Comparison of ENCODE assay signal across 21 cellular contexts in the genomic region with DNA sequence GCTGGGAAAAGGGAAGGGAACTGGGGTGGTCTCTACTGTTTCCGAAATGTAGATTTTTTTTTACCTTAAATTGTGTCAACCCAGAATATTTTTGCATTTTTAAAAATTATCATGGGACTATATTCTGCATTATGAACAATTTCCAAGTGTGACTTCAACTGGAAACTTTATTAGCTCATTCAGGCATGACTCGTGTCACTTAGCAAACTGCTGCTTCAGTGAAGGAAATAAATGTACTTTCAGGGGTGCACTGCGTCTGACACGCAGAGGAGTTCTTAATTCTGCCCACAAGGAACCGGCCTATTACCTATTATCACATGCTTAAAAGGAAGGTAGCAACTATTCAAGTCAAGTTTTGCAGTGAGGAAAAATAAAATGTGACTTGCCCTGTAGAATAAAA.
DNase-seq lines count a peak whose midpoint lies in the region; ATAC-seq, FAIRE-seq and TF ChIP-seq lines count a peak whose summit lies in the region.
"Had no signal": no experiment of that assay in that cellular context is flagged by ENCODE, and none has a peak within 500 bp of the region (broad histone marks: within the 10 kb centered on the region; RNA-seq: fewer than 3 reads in every experiment).

No MANE protein-coding gene starts in this region.

- FAIRE-seq in GM18507 (lab: Jason Lieb, UNC): peak; percentile 24
- FAIRE-seq in frontal cortex (lab: Jason Lieb, UNC): no peak
- FAIRE-seq: islet of Langerhans had no signal

- no peaks in the 10 kb centered on the region for H3K36me3 Mint-ChIP-seq in activated T-cell treated with anti-CD3 and anti-CD28 coated beads, Interleukin-2, amount 50 U/mL, for 24 hours (ENCODE audit: low read depth)
- H3K36me3 Mint-ChIP-seq in activated T-helper 1 cell treated with anti-CD3 and anti-CD28 coated beads, Interleukin-12 subunit alpha, Interleukin-12 subunit beta, Interleukin-2, Interleukin-4 antibody, amounts not matched to agents 30 ng/mL and 10 ng/mL and 1 ng/mL, durations not matched to agents 14 hours and 24 hours and 36 hours (ENCODE audit: low read depth): peaks cover 8% of the 10 kb centered on the region
- H3K36me3 Mint-ChIP-seq: activated naive CD4-positive, alpha-beta T cell treated with anti-CD3 and anti-CD28 coated beads, Interleukin-2, amount 50 U/mL, for 72 hours had no signal

- no peaks in the 10 kb centered on the region for H3K36me3 ChIP-seq in gastrocnemius medialis
- H3K36me3 ChIP-seq: lower lobe of right lung, SJCRH30, tibial artery had no signal

- H3K9me3 ChIP-seq in gastrocnemius medialis: no peaks in the 10 kb centered on the region
- H3K9me3 ChIP-seq: lower lobe of right lung, SJCRH30, tibial artery had no signal

- H3K4me3 Mint-ChIP-seq in activated T-cell treated with anti-CD3 and anti-CD28 coated beads, Interleukin-2, amount 50 U/mL, for 24 hours: no peak overlapping the region
- peak overlapping the region; percentile 51 for H3K4me3 Mint-ChIP-seq in activated T-helper 1 cell treated with anti-CD3 and anti-CD28 coated beads, Interleukin-12 subunit alpha, Interleukin-12 subunit beta, Interleukin-2, Interleukin-4 antibody, amounts not matched to agents 30 ng/mL and 10 ng/mL and 1 ng/mL, durations not matched to agents 14 hours and 24 hours and 36 hours
- H3K4me3 Mint-ChIP-seq: activated B cell treated with CpG ODN at 0.5 μM for 24 hours; endodermal cell; H9; T-helper 2 cell treated with Interferon-gamma antibody and Interleukin-4, amounts not matched to agents 5 μg/mL and 100 μg/mL, for 36 hours had no signal

- in situ Hi-C loops in gastrocnemius medialis (cut with MboI; ENCODE audit: low sequenced_read_pairs in 4 of 4): loop anchor here in 1 of 4 donors (10.0 kb wide), 1 partner anchor 200 kb away; no protein-coding TSS in a partner anchor

- H3K27me3 Mint-ChIP-seq in activated T-cell treated with anti-CD3 and anti-CD28 coated beads, Interleukin-2, amount 50 U/mL, for 24 hours: peaks cover 3% of the 10 kb centered on the region
- no peaks in the 10 kb centered on the region for H3K27me3 Mint-ChIP-seq in activated T-helper 1 cell treated with anti-CD3 and anti-CD28 coated beads, Interleukin-12 subunit alpha, Interleukin-12 subunit beta, Interleukin-2, Interleukin-4 antibody, amounts not matched to agents 30 ng/mL and 10 ng/mL and 1 ng/mL, durations not matched to agents 14 hours and 24 hours and 36 hours (ENCODE audit: insufficient read depth)
- H3K27me3 Mint-ChIP-seq: activated B cell treated with CpG ODN at 0.5 μM for 24 hours had no signal

- H3K4me1 Mint-ChIP-seq in activated T-cell treated with anti-CD3 and anti-CD28 coated beads, Interleukin-2, amount 50 U/mL, for 24 hours (ENCODE audit: low read depth): peaks cover 55% of the 10 kb centered on the region
- peaks cover 97% of the 10 kb centered on the region for H3K4me1 Mint-ChIP-seq in activated T-helper 1 cell treated with anti-CD3 and anti-CD28 coated beads, Interleukin-12 subunit alpha, Interleukin-12 subunit beta, Interleukin-2, Interleukin-4 antibody, amounts not matched to agents 30 ng/mL and 10 ng/mL and 1 ng/mL, durations not matched to agents 14 hours and 24 hours and 36 hours (ENCODE audit: low read depth)

- no peak for ATAC-seq in gastrocnemius medialis
- no peak for ATAC-seq in omental fat pad (ENCODE audit: low FRiP score)

- TF ChIP-seq CTCF in gastrocnemius medialis (IDR thresholded peaks at IDR 0.05 in 4 of 5, conservative IDR thresholded peaks at IDR 0.05 in 1 of 5): no peak
- TF ChIP-seq CTCF in omental fat pad (IDR thresholded peaks at IDR 0.05): no peak

- H3K4me1 ChIP-seq in gastrocnemius medialis: peaks cover 57 to 61% of the 10 kb centered on the region in 2 donors
- H3K4me1 ChIP-seq: SJCRH30 had no signal

- intact Hi-C loops in activated T-helper 1 cell treated with anti-CD3 and anti-CD28 coated beads, Interleukin-12 subunit alpha, Interleukin-12 subunit beta, Interleukin-2, Interleukin-4 antibody, amounts not matched to agents 30 ng/mL and 10 ng/mL and 1 ng/mL, durations not matched to agents 14 hours and 24 hours and 36 hours (cut with micrococcal nuclease): loop anchor here (1.0 to 10.0 kb wide), 8 partner anchors 103 to 730 kb away; no protein-coding TSS in a partner anchor
- intact Hi-C loops in gastrocnemius medialis (cut with DNase I; ENCODE audit: low total_unique reads): loop anchor here (2.0 to 10.0 kb wide), 5 partner anchors 14 to 1700 kb away; a partner anchor contains a TSS

- H3K27ac ChIP-seq in gastrocnemius medialis: peak overlapping the region; percentile 81 to 91 (median 88)
- H3K27ac ChIP-seq: lower lobe of right lung, SJCRH30, tibial artery had no signal

- no peak overlapping the region for H3K4me3 ChIP-seq in gastrocnemius medialis
- H3K4me3 ChIP-seq: lower lobe of right lung, SJCRH30, tibial artery had no signal

- TF ChIP-seq POLR2A in gastrocnemius medialis (IDR thresholded peaks at IDR 0.05): no peak

- no peaks in the 10 kb centered on the region for H3K9me3 Mint-ChIP-seq in activated T-cell treated with anti-CD3 and anti-CD28 coated beads, Interleukin-2, amount 50 U/mL, for 24 hours
- peaks cover 3% of the 10 kb centered on the region for H3K9me3 Mint-ChIP-seq in activated T-helper 1 cell treated with anti-CD3 and anti-CD28 coated beads, Interleukin-12 subunit alpha, Interleukin-12 subunit beta, Interleukin-2, Interleukin-4 antibody, amounts not matched to agents 30 ng/mL and 10 ng/mL and 1 ng/mL, durations not matched to agents 14 hours and 24 hours and 36 hours
- H3K9me3 Mint-ChIP-seq: activated B cell treated with CpG ODN at 0.5 μM for 24 hours; activated naive CD4-positive, alpha-beta T cell treated with anti-CD3 and anti-CD28 coated beads, Interleukin-2, amount 50 U/mL, for 72 hours; endodermal cell; H9; T-helper 2 cell treated with Interferon-gamma antibody and Interleukin-4, amounts not matched to agents 5 μg/mL and 100 μg/mL, for 36 hours had no signal

- peak overlapping the region; percentile 68 for H3K27ac Mint-ChIP-seq in activated T-cell treated with anti-CD3 and anti-CD28 coated beads, Interleukin-2, amount 50 U/mL, for 24 hours
- peak overlapping the region; percentile 87 for H3K27ac Mint-ChIP-seq in activated T-helper 1 cell treated with anti-CD3 and anti-CD28 coated beads, Interleukin-12 subunit alpha, Interleukin-12 subunit beta, Interleukin-2, Interleukin-4 antibody, amounts not matched to agents 30 ng/mL and 10 ng/mL and 1 ng/mL, durations not matched to agents 14 hours and 24 hours and 36 hours
- H3K27ac Mint-ChIP-seq: activated B cell treated with CpG ODN at 0.5 μM for 24 hours, endodermal cell had no signal

- DNase-seq in activated T-cell treated with anti-CD3 and anti-CD28 coated beads, Interleukin-2, amount 50 U/mL, for 24 hours: no peak
- DNase-seq in activated T-cell treated with anti-CD3 and anti-CD28 coated beads for 4 hours: no peak
- no peak for DNase-seq in GM18507 (ENCODE audit: extremely low spot score, insufficient read length, low read depth)
- DNase-seq in activated T-helper 1 cell treated with anti-CD3 and anti-CD28 coated beads, Interleukin-12 subunit alpha, Interleukin-12 subunit beta, Interleukin-2, Interleukin-4 antibody, amounts not matched to agents 30 ng/mL and 10 ng/mL and 1 ng/mL, durations not matched to agents 14 hours and 24 hours and 36 hours (ENCODE audit: low spot score): no peak
- DNase-seq in gastrocnemius medialis: no peak
- DNase-seq in frontal cortex (ENCODE audit: low spot score in 2 of 2): no peak
- no peak for DNase-seq in omental fat pad (ENCODE audit: low spot score)
- no peak for DNase-seq in NCI-H1092 (lab: John Stamatoyannopoulos, UW)
- DNase-seq: activated B cell treated with CpG ODN at 0.5 μM for 24 hours, hippocampal formation, NCI-H1417 treated with DMSO at 0.1 percent for 48 hours, NCI-H2171 treated with DMSO at 0.1 percent for 48 hours, NCI-H526 treated with DMSO at 0.1 percent for 48 hours, SJCRH30 had no signal

- no peaks in the 10 kb centered on the region for H3K27me3 ChIP-seq in gastrocnemius medialis
- H3K27me3 ChIP-seq: SJCRH30, tibial artery had no signal
